Comparison of ENCODE assay signal across 28 cellular contexts in the genomic region with DNA sequence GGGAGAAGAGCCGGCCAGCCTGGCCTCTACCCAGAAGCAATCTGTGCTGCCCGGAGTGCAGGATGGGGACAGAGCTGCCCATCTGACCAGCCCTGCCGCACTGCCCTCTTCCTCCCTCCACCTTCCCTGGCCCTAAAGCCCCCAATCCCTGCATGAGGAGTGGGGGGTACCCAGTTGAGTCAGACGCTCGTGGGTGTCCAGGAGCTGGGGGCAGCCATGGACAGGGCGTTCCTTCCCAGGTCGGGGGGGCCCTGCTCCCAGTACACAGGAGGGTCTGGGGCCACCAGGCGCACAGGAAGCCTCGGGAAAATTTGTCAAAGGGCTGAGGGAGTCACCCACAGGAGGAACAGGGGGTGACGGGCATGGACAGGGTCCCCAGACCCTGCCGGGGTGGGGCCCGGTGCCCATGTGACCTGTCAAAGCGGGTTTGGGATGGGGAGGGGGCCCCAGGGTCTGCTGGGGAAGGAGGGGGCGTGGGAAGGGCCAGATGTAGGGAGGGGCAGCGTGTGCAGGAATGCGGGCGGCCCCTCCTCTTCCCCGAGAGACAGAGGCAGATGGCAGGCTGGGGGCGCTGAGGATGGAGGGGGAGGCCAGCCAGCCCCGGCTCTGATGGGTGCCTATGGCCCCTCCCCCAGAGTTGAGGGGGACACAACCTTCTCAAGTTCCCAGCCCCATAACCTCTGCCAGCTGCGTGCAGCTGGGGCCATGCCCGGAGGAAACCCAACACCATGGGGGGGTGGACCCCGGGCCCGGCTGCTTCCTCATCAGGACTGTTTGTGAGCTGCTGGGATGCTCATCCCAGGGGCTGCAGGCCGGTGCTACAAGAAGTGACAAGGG. TPM values are rescaled to one million over a fixed set of nuclear protein-coding genes. Genes with fewer than 3 reads are reported as not detected.
DNase-seq lines count a peak whose midpoint lies in the region; FAIRE-seq and TF ChIP-seq lines count a peak whose summit lies in the region.
"Had no signal": no experiment of that assay in that cellular context is flagged by ENCODE, and none has a peak within 500 bp of the region (broad histone marks: within the 10 kb centered on the region; RNA-seq: fewer than 3 reads in every experiment).

No MANE protein-coding gene starts in this region.

- no peak overlapping the region for H2AFZ ChIP-seq in H1 (ENCODE audit: low read length)

- H2BK15ac ChIP-seq in H1 (ENCODE audit: low read length) = 0 out of 2 replicates have a peak overlapping the region, but pooled peaks have one; percentile 83

- WGBS in H1 (ENCODE audit: extremely low coverage in 1 of 2, insufficient coverage in 1 of 2, insufficient read length in 1 of 2, insufficient replicate concordance in 2 of 2, low coverage in 1 of 2, low lambda C conversion rate in 2 of 2, missing lambda C conversion rate in 1 of 2), 2 experiments = 81% methylated on average over 20 of the region's 25 CpGs; no CpG with 5 or more reads in 1 of the 2 experiments
- WGBS in prostate gland = 32% methylated on average over 22 of the region's 25 CpGs

- H3K56ac ChIP-seq in H1 (replicated peaks; ENCODE audit: insufficient read length, low read depth, low read length) = no peak overlapping the region

- H3K4me2 ChIP-seq in H1 (ENCODE audit: insufficient read depth in 1 of 2, low read depth in 2 of 2, low read length in 2 of 2) = no peak overlapping the region

- H3K18ac ChIP-seq in H1 (ENCODE audit: extremely low read depth, low read length) = peak overlapping the region; percentile 9; the same call in 1 of the 2 replicates

- POLR2A ChIA-PET in H1 (lab: Charles Lee; ENCODE audit: partially characterized antibody) = interaction anchor here (0.8 to 3.1 kb wide), 7 partner anchors 10 to 43 kb away, joined by 3 to 19 read pairs (median 3); no protein-coding TSS in a partner anchor

- peak; percentile 94 for DNase-seq in DMS 273 (lab: John Stamatoyannopoulos, UW; ENCODE audit: unreplicated experiment)
- DNase-seq in Kasumi-1 (lab: John Stamatoyannopoulos, UW) = peak; percentile 19 to 33
- DNase-seq in H1 (ENCODE audit: low read depth in 1 of 2, low spot score in 2 of 2) = peak in 1 of 2 experiments; percentile 64
- peak; percentile 71 for DNase-seq in nephron progenitor cell
- no peak for DNase-seq in NK-92 treated with Interleukin-12 subunit alpha and Interleukin-12 subunit beta, amount 100 ng/mL, for 24 hours (lab: John Stamatoyannopoulos, UW)
- DNase-seq in posterior vena cava (ENCODE audit: low spot score) = no peak
- no peak for DNase-seq in HCEC 1CT
- no peak for DNase-seq in prostate gland (ENCODE audit: low spot score)
- DNase-seq: activated CD8-positive, alpha-beta T cell treated with anti-CD3 and anti-CD28 coated beads for 36 hours; activated naive CD4-positive, alpha-beta T cell; activated T-cell treated with anti-CD3 and anti-CD28 coated beads, Interleukin-2, amount 50 U/mL, for 24 hours; amygdala; CD4-positive, CD25-positive, alpha-beta regulatory T cell; dermis blood vessel endothelial cell; DMS79 treated with DMSO at 0.1 percent for 48 hours; MM.1S; naive thymus-derived CD4-positive, alpha-beta T cell; NCI-H1436; NCI-H345; small intestine; stimulated activated CD4-positive, alpha-beta T cell treated with anti-CD3 and anti-CD28 coated beads, Interleukin-2, amount 100 ng/mL, for 48 hours had no signal

- H4K8ac ChIP-seq in H1 (ENCODE audit: extremely low read depth, insufficient read depth, low read length) = peak overlapping the region; percentile 3; the same call in 1 of the 2 replicates

- H3K36me3 Mint-ChIP-seq in nephron progenitor cell (ENCODE audit: low read depth) = no peaks in the 10 kb centered on the region
- H3K36me3 Mint-ChIP-seq: CD4-positive, CD25-positive, alpha-beta regulatory T cell; naive thymus-derived CD4-positive, alpha-beta T cell had no signal

- H3K9me3 Mint-ChIP-seq in nephron progenitor cell = no peaks in the 10 kb centered on the region
- H3K9me3 Mint-ChIP-seq: activated CD8-positive, alpha-beta T cell treated with anti-CD3 and anti-CD28 coated beads for 36 hours; activated T-cell treated with anti-CD3 and anti-CD28 coated beads, Interleukin-2, amount 50 U/mL, for 24 hours; CD4-positive, CD25-positive, alpha-beta regulatory T cell; naive thymus-derived CD4-positive, alpha-beta T cell; stimulated activated naive CD8-positive, alpha-beta T cell treated with anti-CD3 and anti-CD28 coated beads, Interleukin-15, Interleukin-2, amounts not matched to agents 100 ng/mL and 50 ng/mL, for 24 hours had no signal

- H3K79me1 ChIP-seq in H1 (ENCODE audit: low read depth, low read length) = no peaks in the 10 kb centered on the region; the same call in 1 of the 2 replicates

- CTCF ChIA-PET in H1 (lab: Charles Lee; ENCODE audit: partially characterized antibody) = interaction anchor here (0.6 to 8.5 kb wide), 12 partner anchors 9 to 174 kb away, joined by 3 to 67 read pairs (median 4); no protein-coding TSS in a partner anchor

- H3K27me3 ChIP-seq in H1 (replicated peaks in 1 of 4; ENCODE audit: control insufficient read depth in 3 of 4, extremely low read depth in 1 of 4, insufficient read depth in 3 of 4, low read length in 3 of 4) = no peaks in the 10 kb centered on the region
- no peaks in the 10 kb centered on the region for H3K27me3 ChIP-seq in prostate gland (replicated peaks; ENCODE audit: insufficient read depth)
- H3K27me3 ChIP-seq: cardiac muscle cell had no signal

- no peaks in the 10 kb centered on the region for H3K36me3 ChIP-seq in H1 (ENCODE audit: control insufficient read depth in 2 of 4, insufficient read depth in 4 of 4, low read length in 3 of 4)
- no peaks in the 10 kb centered on the region for H3K36me3 ChIP-seq in prostate gland
- H3K36me3 ChIP-seq: cardiac muscle cell, tibial nerve had no signal

- TF ChIP-seq CTCF in H1 (IDR thresholded peaks at IDR 0.05; ENCODE audit: control extremely low read depth in 1 of 3, insufficient read depth in 1 of 3, low read depth in 1 of 3, low read length in 3 of 3) (no peak), nephron progenitor cell (IDR thresholded peaks at IDR 0.05) (no peak), prostate gland (IDR thresholded peaks at IDR 0.05) (no peak)

- H3K14ac ChIP-seq in H1 (ENCODE audit: insufficient read length) = no peak overlapping the region

- TF ChIP-seq POLR2A in H1 (IDR thresholded peaks at IDR 0.05; ENCODE audit: control extremely low read depth in 1 of 2, low read depth in 2 of 2, low read length in 2 of 2) (no peak), prostate gland (IDR thresholded peaks at IDR 0.05) (no peak)

- H2AK5ac ChIP-seq in H1 (ENCODE audit: low read depth, low read length) = no peak overlapping the region

- no peaks in the 10 kb centered on the region for H4K20me1 ChIP-seq in H1 (replicated peaks in 1 of 2; ENCODE audit: control insufficient read depth in 1 of 2, insufficient read depth in 2 of 2, low read length in 2 of 2)

- H2BK20ac ChIP-seq in H1 (ENCODE audit: low read length) = peak overlapping the region; percentile 95; the same call in 1 of the 2 replicates

- H4K91ac ChIP-seq in H1 (replicated peaks; ENCODE audit: insufficient read length, low read length) = peak overlapping the region; percentile 58

- H3K9me3 ChIP-seq in H1 (ENCODE audit: insufficient read depth in 2 of 2, low read depth in 1 of 2, low read length in 1 of 2) (no peaks in the 10 kb centered on the region), prostate gland (no peaks in the 10 kb centered on the region)
- H3K9me3 ChIP-seq: tibial nerve had no signal

- H4K5ac ChIP-seq in H1 (ENCODE audit: insufficient read length, low read depth, low read length) = peak overlapping the region; percentile 51

- peak overlapping the region; percentile 4 for H3K4ac ChIP-seq in H1 (replicated peaks; ENCODE audit: insufficient read length, low read depth, low read length)

- H3K4me1 Mint-ChIP-seq in nephron progenitor cell = peaks cover 74% of the 10 kb centered on the region

- TF ChIP-seq EP300 in H1 (IDR thresholded peaks at IDR 0.05; ENCODE audit: borderline replicate concordance in 1 of 2, low read depth in 2 of 2, low read length in 2 of 2) = no peak

- no peak for TF ChIP-seq RAD21 in H1 (IDR thresholded peaks at IDR 0.05 in 1 of 2, conservative IDR thresholded peaks at IDR 0.05 in 1 of 2; ENCODE audit: low read depth in 2 of 2, low read length in 2 of 2)

- peaks cover 0 to 53% (median 37%) of the 10 kb centered on the region in 4 experiments; a peak in 6 of 7 replicates for H3K4me1 ChIP-seq in H1 (replicated peaks in 1 of 4; ENCODE audit: control insufficient read depth in 3 of 4, insufficient read depth in 4 of 4, low read length in 3 of 4)
- H3K4me1 ChIP-seq in prostate gland (replicated peaks) = peaks cover 3% of the 10 kb centered on the region

- H3K23ac ChIP-seq in H1 (ENCODE audit: insufficient read length) = no peak overlapping the region

- peak overlapping the region; percentile 87; the same call in 1 of the 2 replicates for H2BK12ac ChIP-seq in H1 (ENCODE audit: low read depth, low read length)

- H3K27ac Mint-ChIP-seq in nephron progenitor cell = peak overlapping the region; percentile 51
- H3K27ac Mint-ChIP-seq: activated CD8-positive, alpha-beta T cell treated with anti-CD3 and anti-CD28 coated beads for 36 hours; activated T-cell treated with anti-CD3 and anti-CD28 coated beads, Interleukin-2, amount 50 U/mL, for 24 hours; CD4-positive, CD25-positive, alpha-beta regulatory T cell; naive thymus-derived CD4-positive, alpha-beta T cell; stimulated activated naive CD8-positive, alpha-beta T cell treated with anti-CD3 and anti-CD28 coated beads, Interleukin-15, Interleukin-2, amounts not matched to agents 100 ng/mL and 50 ng/mL, for 24 hours had no signal

- peak overlapping the region; percentile 14 for H2BK120ac ChIP-seq in H1 (replicated peaks; ENCODE audit: low read depth, low read length)

- no peaks in the 10 kb centered on the region for H3K27me3 Mint-ChIP-seq in nephron progenitor cell (ENCODE audit: low read depth, poor library complexity)
- H3K27me3 Mint-ChIP-seq: stimulated activated naive CD8-positive, alpha-beta T cell treated with anti-CD3 and anti-CD28 coated beads, Interleukin-15, Interleukin-2, amounts not matched to agents 100 ng/mL and 50 ng/mL, for 24 hours had no signal

- no peak for FAIRE-seq in H1 (lab: Jason Lieb, UNC)
- FAIRE-seq: islet of Langerhans, small intestine had no signal

- no peak overlapping the region for H3K4me3 Mint-ChIP-seq in nephron progenitor cell
- H3K4me3 Mint-ChIP-seq: activated CD8-positive, alpha-beta T cell treated with anti-CD3 and anti-CD28 coated beads for 36 hours; activated T-cell treated with anti-CD3 and anti-CD28 coated beads, Interleukin-2, amount 50 U/mL, for 24 hours; CD4-positive, CD25-positive, alpha-beta regulatory T cell; naive thymus-derived CD4-positive, alpha-beta T cell; stimulated activated naive CD8-positive, alpha-beta T cell treated with anti-CD3 and anti-CD28 coated beads, Interleukin-15, Interleukin-2, amounts not matched to agents 100 ng/mL and 50 ng/mL, for 24 hours had no signal

- H3K79me2 ChIP-seq in H1 (ENCODE audit: control insufficient read depth in 1 of 2, insufficient read depth in 2 of 2, low read length in 2 of 2) = no peaks in the 10 kb centered on the region

- H3K27ac ChIP-seq in H1 (ENCODE audit: low read depth, low read length) (0 out of 2 replicates have a peak overlapping the region, but pooled peaks have one; percentile 29), prostate gland (no peak overlapping the region)
- H3K27ac ChIP-seq: cardiac muscle cell, tibial nerve had no signal

- H3K23me2 ChIP-seq in H1 (ENCODE audit: low read depth, low read length) = 0 out of 2 replicates have a peak, but pooled peaks cover under 1% of the 10 kb centered on the region

- H3K4me3 ChIP-seq in H1 (ENCODE audit: extremely low read depth in 1 of 4, insufficient read depth in 2 of 4, low read depth in 3 of 4, low read length in 4 of 4) (no peak overlapping the region), prostate gland (no peak overlapping the region)
- H3K4me3 ChIP-seq: cardiac muscle cell, lung, tibial nerve had no signal

- no peak overlapping the region for H2BK5ac ChIP-seq in H1 (ENCODE audit: low read depth, low read length)

- H3K9ac ChIP-seq in H1 (replicated peaks in 1 of 4; ENCODE audit: extremely low read depth in 1 of 4, low read depth in 3 of 4, low read length in 3 of 4) = no peak overlapping the region

- intact Hi-C loops in posterior vena cava (cut with DNase I) = no loop called here
- intact Hi-C loops in prostate gland (cut with DNase I) = no loop called here

RNA-seq across cellular contexts. Expression of gene GRIFIN, which starts 21.5 kb away (rescaled TPM):
- not detected in 2 replicates for total RNA-seq in H1 (2021; fragmentation: NEBNext Ultra II Directional; extraction: Animal tissue kit (Norgen Biotek cat#: 25700))
- not detected in 2 replicates for polyA plus RNA-seq in H1 (2011; rRNA removed)
- not detected for polyA plus RNA-seq in H1 (2011; cell fraction: cytosol; rRNA removed)
- not detected for polyA plus RNA-seq in H1 (2011; cell fraction: nucleus; rRNA removed)
- not detected in 4 replicates for polyA plus RNA-seq in H1 (2012, experiment 1 of 2)
- polyA plus RNA-seq in H1 (2012, experiment 2 of 2) = not detected
- polyA plus RNA-seq in H1 (2013, experiment 1 of 2) = not detected
- not detected for polyA plus RNA-seq in H1 (2013, experiment 2 of 2)
- polyA minus RNA-seq in H1 (2011; rRNA and poly(A)+ RNA removed) = not detected in 2 replicates
- polyA minus RNA-seq in H1 (2011; cell fraction: cytosol; rRNA and poly(A)+ RNA removed) = not detected
- polyA minus RNA-seq in H1 (2011; cell fraction: nucleus; rRNA and poly(A)+ RNA removed) = not detected
- not detected for total RNA-seq in posterior vena cava
- total RNA-seq in prostate gland = not detected
- total RNA-seq: activated CD8-positive, alpha-beta T cell treated with anti-CD3 and anti-CD28 coated beads for 36 hours; cardiac muscle cell; CD4-positive, CD25-positive, alpha-beta regulatory T cell; dermis blood vessel endothelial cell; fibroblast of villous mesenchyme; lung; naive thymus-derived CD4-positive, alpha-beta T cell; tibial nerve had no signal
- polyA plus RNA-seq: AG04450; cardiac muscle cell; CD4-positive, CD25-positive, alpha-beta regulatory T cell; lung; naive thymus-derived CD4-positive, alpha-beta T cell; small intestine had no signal

RNA-seq across cellular contexts. Expression of gene LFNG, which starts 21.9 kb away (rescaled TPM):
- total RNA-seq in H1 (2021; fragmentation: NEBNext Ultra II Directional; extraction: Animal tissue kit (Norgen Biotek cat#: 25700)) = 28.9 and 31.6 TPM in 2 replicates
- 35.6 and 53.0 TPM in 2 replicates for polyA plus RNA-seq in H1 (2011; rRNA removed)
- polyA plus RNA-seq in H1 (2011; cell fraction: cytosol; rRNA removed) = 34.6 TPM
- polyA plus RNA-seq in H1 (2011; cell fraction: nucleus; rRNA removed) = 59.9 TPM
- polyA plus RNA-seq in H1 (2012, experiment 1 of 2) = 25.2 to 37.3 TPM (median 35.0 TPM) in 4 replicates
- 31.6 TPM for polyA plus RNA-seq in H1 (2012, experiment 2 of 2)
- polyA plus RNA-seq in H1 (2013, experiment 1 of 2) = 26.6 TPM
- polyA plus RNA-seq in H1 (2013, experiment 2 of 2) = 29.4 TPM
- polyA minus RNA-seq in H1 (2011; rRNA and poly(A)+ RNA removed) = 15.4 and 17.4 TPM in 2 replicates
- 36.6 TPM for polyA minus RNA-seq in H1 (2011; cell fraction: cytosol; rRNA and poly(A)+ RNA removed)
- 37.5 TPM for polyA minus RNA-seq in H1 (2011; cell fraction: nucleus; rRNA and poly(A)+ RNA removed)
- total RNA-seq in posterior vena cava (10 to 100 TPM; 15.2 to 16.5 TPM), prostate gland (10 to 100 TPM; 45.6 to 51.7 TPM)

RNA-seq across cellular contexts. Expression of gene BRAT1, which starts 57.6 kb away (rescaled TPM):
- total RNA-seq in H1 (2021; fragmentation: NEBNext Ultra II Directional; extraction: Animal tissue kit (Norgen Biotek cat#: 25700)) = 42.3 and 45.2 TPM in 2 replicates
- 36.8 and 60.5 TPM in 2 replicates for polyA plus RNA-seq in H1 (2011; rRNA removed)
- 40.8 TPM for polyA plus RNA-seq in H1 (2011; cell fraction: cytosol; rRNA removed)
- polyA plus RNA-seq in H1 (2011; cell fraction: nucleus; rRNA removed) = 163 TPM
- polyA plus RNA-seq in H1 (2012, experiment 1 of 2) = 30.5 to 38.9 TPM (median 37.6 TPM) in 4 replicates
- polyA plus RNA-seq in H1 (2012, experiment 2 of 2) = 34.5 TPM
- polyA plus RNA-seq in H1 (2013, experiment 1 of 2) = 25.6 TPM
- 21.6 TPM for polyA plus RNA-seq in H1 (2013, experiment 2 of 2)
- 10.4 and 12.6 TPM in 2 replicates for polyA minus RNA-seq in H1 (2011; rRNA and poly(A)+ RNA removed)
- 21.5 TPM for polyA minus RNA-seq in H1 (2011; cell fraction: cytosol; rRNA and poly(A)+ RNA removed)
- polyA minus RNA-seq in H1 (2011; cell fraction: nucleus; rRNA and poly(A)+ RNA removed) = 25.1 TPM
- 10 to 100 TPM; 16.3 to 17.2 TPM for total RNA-seq in posterior vena cava
- total RNA-seq in prostate gland = 100 to 1,000 TPM in 1 of 2 donors, 10 to 100 TPM in 1; 83.9 to 113 TPM

Comparison
In these comparisons a context has a peak if more than half of its experiments do, and no peak if none do; other contexts are left out.
1. DNase-seq: peak in DMS 273 (single experiment), Kasumi-1 (2 of 2) and nephron progenitor cell (single experiment); none in NK-92 treated with Interleukin-12 subunit alpha and Interleukin-12 subunit beta, amount 100 ng/mL, for 24 hours (single experiment), posterior vena cava (single experiment), HCEC 1CT (single experiment) and prostate gland (single experiment).